ENCODE assay signal across 17 cellular contexts in the genomic region with DNA sequence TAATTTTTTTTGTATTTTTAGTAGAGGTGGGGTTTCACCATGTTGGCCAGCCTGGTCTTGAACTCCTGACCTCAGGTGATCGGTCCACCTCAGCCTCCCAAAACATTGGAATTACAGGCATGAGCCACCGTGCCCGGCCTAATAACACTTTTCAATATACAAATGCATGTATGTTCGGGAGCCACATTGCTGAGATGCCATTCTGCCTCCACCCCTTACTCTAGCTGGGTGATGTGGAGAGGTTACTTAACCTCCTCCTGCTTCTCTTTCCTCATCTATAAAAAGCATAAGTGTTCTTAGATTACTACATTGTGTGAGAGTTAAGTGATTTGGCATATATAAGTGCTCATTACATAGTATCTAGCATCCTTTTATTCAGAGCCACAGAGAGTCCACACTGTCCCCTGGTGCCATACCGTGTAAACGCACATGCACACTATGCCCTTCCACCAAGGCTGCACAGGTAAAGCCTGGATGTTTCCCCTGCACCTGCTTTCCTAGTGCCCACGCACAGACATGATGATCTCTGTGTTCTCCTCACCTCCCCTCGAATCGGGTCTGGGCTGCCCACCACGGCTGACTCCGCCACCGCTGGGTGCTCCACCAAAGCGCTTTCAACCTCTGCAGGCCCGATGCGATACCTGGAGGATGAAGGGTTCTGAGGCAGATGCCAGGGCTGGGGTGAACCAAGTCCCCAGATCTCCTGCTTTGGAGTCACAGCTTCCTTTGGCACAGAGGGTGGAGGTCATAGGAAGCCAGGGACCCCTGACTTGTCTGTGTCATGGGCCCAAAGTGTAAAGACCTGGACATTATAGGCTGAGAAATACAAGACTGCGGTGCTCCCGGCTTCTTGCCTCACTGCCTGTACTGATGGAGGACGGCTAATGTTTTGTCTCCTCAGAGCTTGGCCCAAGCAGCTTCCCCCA. TPM values are rescaled to one million over a fixed set of nuclear protein-coding genes. Genes with fewer than 3 reads are reported as not detected.
DNase-seq lines count a peak whose midpoint lies in the region; ATAC-seq and TF ChIP-seq lines count a peak whose summit lies in the region.
"Had no signal": no experiment of that assay in that cellular context is flagged by ENCODE, and none has a peak within 500 bp of the region (broad histone marks: within the 10 kb centered on the region; RNA-seq: fewer than 3 reads in every experiment).

No MANE protein-coding gene starts in this region.

- peak overlapping the region; percentile 49 for H2AK5ac ChIP-seq in neuronal stem cell (ENCODE audit: low read depth, low read length)

- H3K9ac ChIP-seq in neuronal stem cell (ENCODE audit: low read depth, low read length, poor library complexity) = no peak overlapping the region

- H3K36me3 ChIP-seq in Panc1 (ENCODE audit: control insufficient read depth, insufficient read depth, low read length) (no peaks in the 10 kb centered on the region), neuronal stem cell (replicated peaks in 1 of 2; ENCODE audit: control insufficient read depth in 2 of 2, insufficient read depth in 2 of 2, low read length in 2 of 2) (no peaks in the 10 kb centered on the region)
- H3K36me3 ChIP-seq: BE2C had no signal

- no peak overlapping the region for H3K4ac ChIP-seq in neuronal stem cell (ENCODE audit: low read length)

- TF ChIP-seq CTCF in Panc1 (IDR thresholded peaks at IDR 0.05) = peak; percentile 27; the same call in 1 of the 2 replicates

- H3K4me1 ChIP-seq in Panc1 (ENCODE audit: control insufficient read depth, insufficient read depth, low read length) (no peaks in the 10 kb centered on the region), neuronal stem cell (ENCODE audit: control insufficient read depth in 2 of 2, insufficient read depth in 1 of 2, low read depth in 1 of 2, low read length in 2 of 2) (no peaks in the 10 kb centered on the region)
- H3K4me1 ChIP-seq: BE2C had no signal

- CTCF ChIA-PET in Panc1 (lab: Charles Lee) = no interaction called here

- no peak overlapping the region for H2BK5ac ChIP-seq in neuronal stem cell (ENCODE audit: low read length)

- H4K8ac ChIP-seq in neuronal stem cell (ENCODE audit: low read depth, low read length) = no peak overlapping the region

- peak overlapping the region; percentile 73 for H3K14ac ChIP-seq in neuronal stem cell (ENCODE audit: low read length)

- no peak overlapping the region for H2BK12ac ChIP-seq in neuronal stem cell (ENCODE audit: low read length)

- H2BK120ac ChIP-seq in neuronal stem cell (ENCODE audit: low read depth, low read length) = no peak overlapping the region

- H3K27me3 ChIP-seq in Panc1 (ENCODE audit: control insufficient read depth, insufficient read depth, low read length) = peaks cover 7% of the 10 kb centered on the region
- H3K27me3 ChIP-seq in neuronal stem cell (ENCODE audit: control insufficient read depth in 3 of 3, insufficient read depth in 3 of 3, low read depth in 1 of 3, low read length in 3 of 3) = no peaks in the 10 kb centered on the region
- H3K27me3 ChIP-seq: BE2C had no signal

- H3K27ac ChIP-seq in Panc1 (ENCODE audit: low read length) = no peak overlapping the region
- H3K27ac ChIP-seq in neuronal stem cell (replicated peaks; ENCODE audit: low read length) = no peak overlapping the region
- H3K27ac ChIP-seq: PC-9 had no signal

- no peak overlapping the region for H3K4me2 ChIP-seq in neuronal stem cell (ENCODE audit: insufficient read depth, low read length, poor library complexity, severe bottlenecking)
- H3K4me2 ChIP-seq: PC-9 had no signal

- no peaks in the 10 kb centered on the region for H3K9me3 ChIP-seq in Panc1 (ENCODE audit: control insufficient read depth, insufficient read depth, low read depth, low read length)
- no peaks in the 10 kb centered on the region for H3K9me3 ChIP-seq in neuronal stem cell (replicated peaks in 1 of 2; ENCODE audit: control insufficient read depth in 2 of 2, insufficient read depth in 1 of 2, low read depth in 1 of 2, low read length in 2 of 2)
- H3K9me3 ChIP-seq: BE2C had no signal

- no CpG with 5 or more reads among the region's 18 CpGs for WGBS in neuronal stem cell (ENCODE audit: extremely low coverage in 2 of 2, insufficient read length in 2 of 2, insufficient replicate concordance in 1 of 2), 2 donors

- peak overlapping the region; percentile 37 for H3K18ac ChIP-seq in neuronal stem cell (ENCODE audit: low read length)

- peak; percentile 56; the same call in 1 of the 2 replicates for ATAC-seq in Panc1
- ATAC-seq in HG03159 (IDR thresholded peaks at IDR 0.05; ENCODE audit: unreplicated experiment) = no peak
- no peak for ATAC-seq in HG03432 (IDR thresholded peaks at IDR 0.05; ENCODE audit: unreplicated experiment)
- ATAC-seq: CD8-positive, alpha-beta T cell; T-cell had no signal

- intact Hi-C loops in Panc1 (cut with micrococcal nuclease; ENCODE audit: unreplicated experiment) = no loop called here

- DNase-seq in DMS79 (lab: John Stamatoyannopoulos, UW) (peak; percentile 46), NCI-H2029 (lab: John Stamatoyannopoulos, UW) (peak; percentile 27), Panc1 (ENCODE audit: low read depth, low spot score) (no peak), neuronal stem cell (ENCODE audit: low spot score) (no peak), GOT3 (lab: John Stamatoyannopoulos, UW) (no peak)
- DNase-seq: BE2C; CD8-positive, alpha-beta T cell; EL; Kasumi-1; NCI-H1436 treated with DMSO at 0.1 percent for 48 hours; NCI-H69; PC-9; T-cell; T1000 had no signal

- H3K4me3 ChIP-seq in Panc1 (ENCODE audit: low read depth in 2 of 2, low read length in 2 of 2) = no peak overlapping the region
- no peak overlapping the region for H3K4me3 ChIP-seq in neuronal stem cell (ENCODE audit: low read length in 2 of 2)
- H3K4me3 ChIP-seq: PC-9 had no signal

- peak overlapping the region; percentile 71 for H3K23ac ChIP-seq in neuronal stem cell (ENCODE audit: low read depth, low read length, poor library complexity)

- no peak overlapping the region for H4K91ac ChIP-seq in neuronal stem cell (ENCODE audit: low read depth, low read length, poor library complexity)

- in situ Hi-C loops in Panc1 (cut with HindIII; ENCODE audit: low pct_unique_long_range_greater_than_20kb, low sequenced_read_pairs) = no loop called here

- H3K79me1 ChIP-seq in neuronal stem cell (ENCODE audit: low read depth, low read length) = no peaks in the 10 kb centered on the region

- BruUV-seq in Panc1 (replicated peaks; lab: Mats Ljungman, UMichigan) = no TSS peak

- H2AFZ ChIP-seq in neuronal stem cell (ENCODE audit: low read length) = no peak overlapping the region
- H2AFZ ChIP-seq: PC-9 had no signal

- H2BK15ac ChIP-seq in neuronal stem cell (ENCODE audit: low read length) = no peak overlapping the region

- POLR2A ChIA-PET in Panc1 (lab: Charles Lee) = no interaction called here

RNA-seq across cellular contexts. Expression of a gene that starts 49.0 kb away (rescaled TPM):
- 0.10 TPM for total RNA-seq in Panc1 (2021; ENCODE audit: unreplicated experiment)
- polyA plus RNA-seq in Panc1 (2012; ENCODE audit: insufficient read length) = not detected
- not detected for polyA plus RNA-seq in neuronal stem cell (2013, experiment 1 of 2)
- polyA plus RNA-seq in neuronal stem cell (2013, experiment 2 of 2) = not detected
- total RNA-seq: CD8-positive, alpha-beta T cell; PC-9 had no signal
- polyA plus RNA-seq: AG04450 had no signal

Comparison
In these comparisons a context has a peak if more than half of its experiments do, and no peak if none do; other contexts are left out.
1. DNase-seq: peak in DMS79 (single experiment) and NCI-H2029 (single experiment); none in Panc1 (single experiment), neuronal stem cell (single experiment) and GOT3 (single experiment).